Comparison of ENCODE assay signal across 1 cellular context in genomic region chr13:60392136-60392535, GRCh38.
TF ChIP-seq lines count a peak whose summit lies in the region.

No MANE protein-coding gene starts in this region.

TF ChIP-seq in HCT116, 20 proteins besides CTCF, POLR2A, EP300 and RAD21 (continued from another document):
- TF ChIP-seq REST (IDR thresholded peaks at IDR 0.05; ENCODE audit: low read depth) (no peak), YY1 (IDR thresholded peaks at IDR 0.05; ENCODE audit: extremely low read depth, insufficient replicate concordance, low read depth, low read length) (no peak), EGR1 (IDR thresholded peaks at IDR 0.05; ENCODE audit: low read depth) (no peak), JUND (IDR thresholded peaks at IDR 0.05) (no peak), ZBTB33 (IDR thresholded peaks at IDR 0.05; ENCODE audit: extremely low read depth, insufficient replicate concordance, low read length) (no peak), FOSL1 (IDR thresholded peaks at IDR 0.05; ENCODE audit: low read depth) (no peak), SIN3A (IDR thresholded peaks at IDR 0.05; ENCODE audit: low read depth) (no peak), MAX (IDR thresholded peaks at IDR 0.05) (no peak), EZH2 (IDR thresholded peaks at IDR 0.05) (no peak), SRF (IDR thresholded peaks at IDR 0.05; ENCODE audit: low read depth) (no peak), SP1 (IDR thresholded peaks at IDR 0.05; ENCODE audit: low read depth) (no peak)
